ENCODE assay signal across 20 cellular contexts in genomic region chr14:24072881-24073877, GRCh38. TPM values are rescaled to one million over a fixed set of nuclear protein-coding genes. Genes with fewer than 3 reads are reported as not detected.
"Had no signal": no experiment of that assay in that cellular context is flagged by ENCODE, and none has a peak within 500 bp of the region (broad histone marks: within the 10 kb centered on the region; RNA-seq: fewer than 3 reads in every experiment).

No MANE protein-coding gene starts in this region.

- H3K4me1 ChIP-seq: psoas muscle, upper lobe of right lung had no signal

- H3K36me3 ChIP-seq: neural progenitor cell, thoracic aorta, upper lobe of right lung had no signal

- DNase-seq: activated CD4-positive, alpha-beta memory T cell treated with anti-CD3 and anti-CD28 coated beads for 36 hours; activated CD4-positive, alpha-beta T cell treated with anti-CD3 and anti-CD28 coated beads for 4 hours; activated gamma-delta T cell treated with Interleukin-2 at 50 U/mL for 16 hours; activated T-cell treated with anti-CD3 and anti-CD28 coated beads for 4 hours; foreskin melanocyte; left ventricle myocardium superior; right cardiac atrium; stimulated activated CD4-positive, alpha-beta T cell treated with anti-CD3 and anti-CD28 coated beads, Interleukin-4, amount 100 ng/mL, for 1 hour; T-helper 2 cell; upper lobe of right lung had no signal

- H3K9me3 Mint-ChIP-seq: activated CD4-positive, alpha-beta memory T cell treated with anti-CD3 and anti-CD28 coated beads for 36 hours; activated T-helper 1 cell treated with anti-CD3 and anti-CD28 coated beads, Interleukin-12 subunit alpha, Interleukin-12 subunit beta, Interleukin-2, Interleukin-4 antibody, amounts not matched to agents 30 ng/mL and 10 ng/mL and 1 ng/mL, durations not matched to agents 14 hours and 24 hours and 36 hours; neural progenitor cell had no signal

- H3K27me3 ChIP-seq: neural progenitor cell had no signal

- H3K27ac ChIP-seq: neural progenitor cell, psoas muscle, thoracic aorta, upper lobe of right lung had no signal

- H3K4me3 ChIP-seq: neural progenitor cell, psoas muscle, thoracic aorta, upper lobe of right lung had no signal

- H3K9me3 ChIP-seq: psoas muscle, thoracic aorta, upper lobe of right lung had no signal

- FAIRE-seq: colon, keratinocyte had no signal

- H3K27ac Mint-ChIP-seq: activated CD4-positive, alpha-beta memory T cell treated with anti-CD3 and anti-CD28 coated beads for 36 hours; activated naive CD8-positive, alpha-beta T cell; activated T-helper 1 cell treated with anti-CD3 and anti-CD28 coated beads, Interleukin-12 subunit alpha, Interleukin-12 subunit beta, Interleukin-2, Interleukin-4 antibody, amounts not matched to agents 30 ng/mL and 10 ng/mL and 1 ng/mL, durations not matched to agents 14 hours and 24 hours and 36 hours; neural progenitor cell had no signal

- H3K9ac ChIP-seq: neural progenitor cell had no signal

- H3K4me3 Mint-ChIP-seq: activated CD4-positive, alpha-beta memory T cell treated with anti-CD3 and anti-CD28 coated beads for 36 hours; activated naive CD8-positive, alpha-beta T cell; activated T-helper 1 cell treated with anti-CD3 and anti-CD28 coated beads, Interleukin-12 subunit alpha, Interleukin-12 subunit beta, Interleukin-2, Interleukin-4 antibody, amounts not matched to agents 30 ng/mL and 10 ng/mL and 1 ng/mL, durations not matched to agents 14 hours and 24 hours and 36 hours; neural progenitor cell had no signal

- ATAC-seq: left ventricle myocardium superior, psoas muscle, right cardiac atrium, upper lobe of right lung had no signal

- H3K36me3 Mint-ChIP-seq: activated CD4-positive, alpha-beta memory T cell treated with anti-CD3 and anti-CD28 coated beads for 36 hours; activated naive CD8-positive, alpha-beta T cell; neural progenitor cell had no signal

RNA-seq across cellular contexts. Expression of gene CPNE6, which starts 1.8 kb away (rescaled TPM):
- total RNA-seq: activated CD4-positive, alpha-beta memory T cell treated with anti-CD3 and anti-CD28 coated beads for 36 hours; activated T-helper 1 cell treated with anti-CD3 and anti-CD28 coated beads, Interleukin-12 subunit alpha, Interleukin-12 subunit beta, Interleukin-2, Interleukin-4 antibody, amounts not matched to agents 30 ng/mL and 10 ng/mL and 1 ng/mL, durations not matched to agents 14 hours and 24 hours and 36 hours; epithelial cell of proximal tubule; left ventricle myocardium superior; osteocyte; psoas muscle; skeletal muscle tissue; upper lobe of right lung had no signal
- polyA plus RNA-seq: keratinocyte had no signal

RNA-seq across cellular contexts. Expression of gene CARMIL3, which starts 21.4 kb away (rescaled TPM):
- total RNA-seq: epithelial cell of proximal tubule had no signal
